ENCODE assay signal across 8 cellular contexts in genomic region chr19:1592755-1593628, GRCh38. TPM values are rescaled to one million over a fixed set of nuclear protein-coding genes. Genes with fewer than 3 reads are reported as not detected.
DNase-seq lines count a peak whose midpoint lies in the region; ATAC-seq and TF ChIP-seq lines count a peak whose summit lies in the region.

Gene MBD3 (minus strand): TSS chr19:1592865. CDS start chr19:1592631, 234 bp downstream.

- peak within 1 kb of the TSS; percentile 85 for H3K4me3 Mint-ChIP-seq in activated CD4-positive, alpha-beta memory T cell treated with anti-CD3 and anti-CD28 coated beads, Interleukin-2, amount 10 ng/mL, durations not matched to agents 7 days and 5 days

- H3K27ac ChIP-seq in C4-2B (peak within 1 kb of the TSS; percentile 98), ectodermal cell (ENCODE audit: insufficient read depth, low read depth, low read length, poor library complexity, severe bottlenecking) (peak within 1 kb of the TSS; percentile 99), lung (ENCODE audit: low read depth in 1 of 2, low read length in 1 of 2) (peak within 1 kb of the TSS; percentile 96 to 99)

- no peak for TF ChIP-seq CTCF in C4-2B (conservative IDR thresholded peaks at IDR 0.05)
- no peak for TF ChIP-seq CTCF in lung (IDR thresholded peaks at IDR 0.05; ENCODE audit: control extremely low read depth, extremely low read depth)

- no peaks in the 10 kb centered on the region for H3K27me3 Mint-ChIP-seq in activated CD4-positive, alpha-beta memory T cell treated with anti-CD3 and anti-CD28 coated beads, Interleukin-2, amount 10 ng/mL, durations not matched to agents 7 days and 5 days

- H3K4me1 Mint-ChIP-seq in activated CD4-positive, alpha-beta memory T cell treated with anti-CD3 and anti-CD28 coated beads, Interleukin-2, amount 10 ng/mL, durations not matched to agents 7 days and 5 days = peaks cover 19% of the 10 kb centered on the region

- ATAC-seq in GM19397 (IDR thresholded peaks at IDR 0.05; ENCODE audit: unreplicated experiment) = peak; percentile 79
- ATAC-seq in HG03571 (IDR thresholded peaks at IDR 0.05; ENCODE audit: unreplicated experiment) = peak; percentile 48
- ATAC-seq in lung (ENCODE audit: insufficient read depth, low FRiP score) = peak; percentile 93

- WGBS in ectodermal cell, 2 experiments = 14% methylated on average over 74 of the region's 74 CpGs
- WGBS in lung, 2 donors = 7 to 9% methylated on average over 47 to 74 of the region's 74 CpGs

- CTCF ChIA-PET in activated CD4-positive, alpha-beta memory T cell treated with anti-CD3 and anti-CD28 coated beads, Interleukin-2, amount 10 ng/mL, durations not matched to agents 7 days and 5 days (lab: Charles Lee) = interaction anchor here (0.5 to 1.2 kb wide), 4 partner anchors 8 to 47 kb away, joined by 3 to 7 read pairs (median 4); no protein-coding TSS in a partner anchor

- no peaks in the 10 kb centered on the region for H3K9me3 Mint-ChIP-seq in activated CD4-positive, alpha-beta memory T cell treated with anti-CD3 and anti-CD28 coated beads, Interleukin-2, amount 10 ng/mL, durations not matched to agents 7 days and 5 days

- H3K4me3 ChIP-seq in ectodermal cell (ENCODE audit: insufficient read depth, low read depth, low read length) (peak within 1 kb of the TSS; percentile 98), lung (peak within 1 kb of the TSS; percentile 75)

- peaks cover 16% of the 10 kb centered on the region for H3K36me3 Mint-ChIP-seq in activated CD4-positive, alpha-beta memory T cell treated with anti-CD3 and anti-CD28 coated beads, Interleukin-2, amount 10 ng/mL, durations not matched to agents 7 days and 5 days (ENCODE audit: low read depth)

- H3K27me3 ChIP-seq in ectodermal cell (ENCODE audit: control insufficient read depth, insufficient read depth, low read length, poor library complexity, severe bottlenecking) (no peaks in the 10 kb centered on the region), lung (ENCODE audit: control insufficient read depth, insufficient read depth) (no peaks in the 10 kb centered on the region)

- H3K9me3 ChIP-seq in ectodermal cell (ENCODE audit: control insufficient read depth, low read length) (no peaks in the 10 kb centered on the region), lung (ENCODE audit: control insufficient read depth in 2 of 2, insufficient read depth in 1 of 2, low read length in 1 of 2) (no peaks in the 10 kb centered on the region)

- H3K4me1 ChIP-seq in ectodermal cell (ENCODE audit: control insufficient read depth, insufficient read depth, low read length) = peaks cover 9% of the 10 kb centered on the region
- peaks cover 0 to 11% of the 10 kb centered on the region in 2 donors for H3K4me1 ChIP-seq in lung (ENCODE audit: control insufficient read depth in 2 of 2, insufficient read depth in 2 of 2, low read length in 2 of 2)

- H3K27ac Mint-ChIP-seq in activated CD4-positive, alpha-beta memory T cell treated with anti-CD3 and anti-CD28 coated beads, Interleukin-2, amount 10 ng/mL, durations not matched to agents 7 days and 5 days = peak within 1 kb of the TSS; percentile 83

- H3K36me3 ChIP-seq in ectodermal cell (ENCODE audit: control insufficient read depth, insufficient read depth, low read length) (peaks cover 11% of the 10 kb centered on the region), lung (ENCODE audit: control insufficient read depth in 2 of 2, insufficient read depth in 2 of 2, low read length in 2 of 2) (peaks cover 9 to 10% of the 10 kb centered on the region in 2 donors)

- POLR2A ChIA-PET in activated CD4-positive, alpha-beta memory T cell treated with anti-CD3 and anti-CD28 coated beads, Interleukin-2, amount 10 ng/mL, durations not matched to agents 7 days and 5 days (lab: Charles Lee) = interaction anchor here (0.7 to 2.8 kb wide), 6 partner anchors 9 to 324 kb away, joined by 3 to 60 read pairs (median 4); partner anchors contain the start of genes TCF3 and UQCR11

- DNase-seq in NCI-H82 (lab: John Stamatoyannopoulos, UW) = peak; percentile 95
- DNase-seq in activated CD4-positive, alpha-beta memory T cell treated with anti-CD3 and anti-CD28 coated beads, Interleukin-2, amount 10 ng/mL, durations not matched to agents 7 days and 5 days = peak; percentile 89
- peak; percentile 90 for DNase-seq in lung (ENCODE audit: low spot score)
- peak; percentile 68 to 87 (median 75) for DNase-seq in stimulated activated CD4-positive, alpha-beta T cell treated with anti-CD3 and anti-CD28 coated beads, TNF-alpha, amount 100 ng/mL, for 24 hours (ENCODE audit: low read depth in 3 of 3)

RNA-seq across cellular contexts. Expression of gene MBD3, which starts in this region (rescaled TPM):
- total RNA-seq in activated CD4-positive, alpha-beta memory T cell treated with anti-CD3 and anti-CD28 coated beads, Interleukin-2, amount 10 ng/mL, durations not matched to agents 7 days and 5 days = 10 to 100 TPM; 63.6 to 66.8 TPM
- 100 TPM for polyA plus RNA-seq in ectodermal cell (2013, experiment 1 of 4)
- 99.7 TPM for polyA plus RNA-seq in ectodermal cell (2013, experiment 2 of 4)
- 65.2 TPM for polyA plus RNA-seq in ectodermal cell (2013, experiment 3 of 4)
- polyA plus RNA-seq in ectodermal cell (2013, experiment 4 of 4) = 64.4 TPM
- total RNA-seq in lung = 100 to 1,000 TPM in 1 of 2 donors, 10 to 100 TPM in 1; 48.1 to 102 TPM
- 100 to 1,000 TPM in 1 of 2 donors, 10 to 100 TPM in 1; 74.8 to 129 TPM for polyA plus RNA-seq in lung

Comparison
In these comparisons a context has a peak if more than half of its experiments do, and no peak if none do; other contexts are left out.
1. Peak in every context shown above with its lines: DNase-seq, ATAC-seq, H3K4me3 ChIP-seq and H3K27ac ChIP-seq.